In genomic region chr9:37010976-37011375, GRCh38 we compare ENCODE assay signal across 25 cellular contexts. TPM values are rescaled to one million over a fixed set of nuclear protein-coding genes. Genes with fewer than 3 reads are reported as not detected.
DNase-seq lines count a peak whose midpoint lies in the region; ATAC-seq, FAIRE-seq and TF ChIP-seq lines count a peak whose summit lies in the region.
"Had no signal": no experiment of that assay in that cellular context is flagged by ENCODE, and none has a peak within 500 bp of the region (broad histone marks: within the 10 kb centered on the region; RNA-seq: fewer than 3 reads in every experiment).

No MANE protein-coding gene starts in this region.

- H3K27me3 ChIP-seq in Karpas-422 (ENCODE audit: low read length) (no peaks in the 10 kb centered on the region), GM12878 (replicated peaks in 1 of 2; ENCODE audit: control insufficient read depth in 2 of 2, insufficient read depth in 2 of 2, low read length in 1 of 2) (no peaks in the 10 kb centered on the region)

- H3K4me2 ChIP-seq in Karpas-422 (ENCODE audit: low read depth, low read length, poor library complexity, severe bottlenecking) (peak overlapping the region; percentile 54), GM12878 (ENCODE audit: control insufficient read depth, insufficient read depth) (peak overlapping the region; percentile 43)
- H3K4me2 ChIP-seq: GM23338, KMS-11 had no signal

- DNase-seq in GM12864 (ENCODE audit: low read depth), result no peak
- DNase-seq in Karpas-422, result no peak
- DNase-seq in GM12878 (ENCODE audit: low read depth, low spot score), result no peak
- no peak for DNase-seq in stimulated activated naive CD4-positive, alpha-beta T cell treated with Interleukin-2 at 50 U/mL for 16 hours (lab: John Stamatoyannopoulos, UW)
- DNase-seq in HFFc6, result no peak
- no peak for DNase-seq in NCI-H1417 (lab: John Stamatoyannopoulos, UW)
- DNase-seq: C1 segment of cervical spinal cord; CD8-positive, alpha-beta T cell; DMS153; MV-4-11; NCI-H1694 treated with DMSO at 0.1 percent for 48 hours; NCI-H2081 treated with DMSO at 0.1 percent for 48 hours; NCI-H2171 treated with DMSO at 0.1 percent for 48 hours; NCI-H524 treated with DMSO at 0.1 percent for 48 hours; NCI-H82; Right ventricle myocardium superior had no signal

- SMC1A ChIA-PET in GM12878 (lab: Charles Lee; ENCODE audit: uncharacterized antibody, unreplicated experiment), result interaction anchor here (0.9 to 12.3 kb wide), 8 partner anchors 9 to 326 kb away, joined by 3 to 227 read pairs (median 4); no protein-coding TSS in a partner anchor

- POLR2A ChIA-PET in GM12878 (lab: Charles Lee), result interaction anchor here (0.6 to 17.3 kb wide), 8 partner anchors 11 to 392 kb away, joined by 3 to 354 read pairs (median 3); partner anchors contain the start of gene PAX5

- no peaks in the 10 kb centered on the region for H3K9me3 Mint-ChIP-seq in HFFc6
- H3K9me3 Mint-ChIP-seq: CD8-positive, alpha-beta T cell; GM23338; T-helper 1 cell treated with Interleukin-12 subunit alpha and Interleukin-12 subunit beta and Interleukin-4 antibody, amounts not matched to agents 30 μg/mL and 1 μg/mL, for 36 hours had no signal

- in situ Hi-C loops in GM12878 (cut with MboI), result loop anchor here (10.0 kb wide), 1 partner anchor 56 kb away; no protein-coding TSS in a partner anchor

- CTCF ChIA-PET in GM12878 (lab: Yijun Ruan, JAX), result interaction anchor here (0.5 to 9.4 kb wide), 7 partner anchors 11 to 401 kb away, joined by 3 to 140 read pairs (median 6); no protein-coding TSS in a partner anchor

- RAD21 ChIA-PET in GM12878 (lab: Charles Lee; ENCODE audit: unreplicated experiment), result interaction anchor here (0.6 to 4.5 kb wide), 11 partner anchors 11 to 400 kb away, joined by 3 to 45 read pairs (median 4); no protein-coding TSS in a partner anchor

- H3K4me1 Mint-ChIP-seq in HFFc6 (ENCODE audit: low read depth), result no peaks in the 10 kb centered on the region

- no peak for TF ChIP-seq EP300 in GM12878 (IDR thresholded peaks at IDR 0.05; ENCODE audit: borderline replicate concordance in 1 of 2, control insufficient read depth in 1 of 2, low read depth in 2 of 2, low read length in 2 of 2)

- H3K36me3 ChIP-seq in Karpas-422 (ENCODE audit: insufficient read depth, low read length) (peaks cover 63% of the 10 kb centered on the region), GM12878 (ENCODE audit: control insufficient read depth in 2 of 2, insufficient read depth in 2 of 2, low read length in 1 of 2) (peaks cover 36 to 59% of the 10 kb centered on the region in 2 experiments)
- H3K36me3 ChIP-seq: HAP-1 had no signal

- no peak for TF ChIP-seq POLR2A in GM12878 (IDR thresholded peaks at IDR 0.05; ENCODE audit: low read depth, low read length)

- H2AFZ ChIP-seq in Karpas-422 (ENCODE audit: low read length), result no peak overlapping the region
- no peak overlapping the region for H2AFZ ChIP-seq in GM12878 (ENCODE audit: control insufficient read depth, low read depth, low read length)
- H2AFZ ChIP-seq: GM23338 had no signal

- BruUV-seq in GM12878 (replicated peaks; lab: Mats Ljungman, UMichigan), result no TSS peak

- H3K36me3 Mint-ChIP-seq in HFFc6 (ENCODE audit: low read depth), result no peaks in the 10 kb centered on the region
- H3K36me3 Mint-ChIP-seq: CD8-positive, alpha-beta T cell had no signal

- H3K4me1 ChIP-seq in Karpas-422 (ENCODE audit: low read length) (peaks cover 95% of the 10 kb centered on the region), GM12878 (ENCODE audit: control insufficient read depth, insufficient read depth, low read length) (peaks cover 68% of the 10 kb centered on the region)
- H3K4me1 ChIP-seq: HAP-1 had no signal

- H3K79me2 ChIP-seq in Karpas-422 (ENCODE audit: low read length) (peaks cover 75% of the 10 kb centered on the region), GM12878 (ENCODE audit: control insufficient read depth, insufficient read depth, low read length) (peaks cover 75% of the 10 kb centered on the region)

- 0% methylated on average over 2 of the region's 2 CpGs for WGBS in GM12878 (ENCODE audit: insufficient coverage, insufficient replicate concordance, low lambda C conversion rate, missing lambda C conversion rate)

- H3K27ac Mint-ChIP-seq in HFFc6, result no peak overlapping the region
- H3K27ac Mint-ChIP-seq: CD8-positive, alpha-beta T cell; GM23338; T-helper 1 cell treated with Interleukin-12 subunit alpha and Interleukin-12 subunit beta and Interleukin-4 antibody, amounts not matched to agents 30 μg/mL and 1 μg/mL, for 36 hours had no signal

- peaks cover 54% of the 10 kb centered on the region for H3K27me3 Mint-ChIP-seq in HFFc6 (ENCODE audit: insufficient read depth)

- H3K9me3 ChIP-seq in Karpas-422 (ENCODE audit: low read length) (no peaks in the 10 kb centered on the region), GM12878 (replicated peaks; ENCODE audit: control insufficient read depth, insufficient read depth, low read length) (no peaks in the 10 kb centered on the region)
- H3K9me3 ChIP-seq: HAP-1 had no signal

- no peak for FAIRE-seq in GM12878 (lab: Jason Lieb, UNC)
- FAIRE-seq: G401.6 had no signal

- TF ChIP-seq RAD21 in GM12878 (IDR thresholded peaks at IDR 0.05; ENCODE audit: insufficient read depth, low read depth, low read length), result no peak

- peak; percentile 4; the same call in 1 of the 3 replicates for ATAC-seq in GM12878
- ATAC-seq in HG03457 (IDR thresholded peaks at IDR 0.05; ENCODE audit: unreplicated experiment), result no peak
- ATAC-seq: CD8-positive, alpha-beta T cell; GM23338 had no signal

- peaks cover 6% of the 10 kb centered on the region; the same call in 1 of the 2 replicates for H4K20me1 ChIP-seq in Karpas-422 (ENCODE audit: insufficient read depth, low read depth, low read length)
- no peaks in the 10 kb centered on the region for H4K20me1 ChIP-seq in GM12878 (ENCODE audit: control insufficient read depth, insufficient read depth)

- H3K9ac ChIP-seq in Karpas-422 (ENCODE audit: low read length) (peak overlapping the region; percentile 29; the same call in 1 of the 2 replicates), GM12878 (ENCODE audit: control insufficient read depth, insufficient read depth, low read length) (peak overlapping the region; percentile 77)
- H3K9ac ChIP-seq: KMS-11 had no signal

- H3K27ac ChIP-seq in Karpas-422 (ENCODE audit: low read length) (peak overlapping the region; percentile 84), GM12878 (ENCODE audit: control insufficient read depth, insufficient read depth) (peak overlapping the region; percentile 83)
- H3K27ac ChIP-seq: KMS-11 had no signal

- no peak overlapping the region for H3K4me3 Mint-ChIP-seq in HFFc6
- H3K4me3 Mint-ChIP-seq: CD8-positive, alpha-beta T cell; GM23338; T-helper 1 cell treated with Interleukin-12 subunit alpha and Interleukin-12 subunit beta and Interleukin-4 antibody, amounts not matched to agents 30 μg/mL and 1 μg/mL, for 36 hours had no signal

- intact Hi-C loops in GM12878 (cut with micrococcal nuclease; ENCODE audit: unreplicated experiment), result no loop called here

- no peaks in the 10 kb centered on the region for H3K9me2 ChIP-seq in Karpas-422 (replicated peaks; ENCODE audit: insufficient read depth, low read length)

- H3K4me3 ChIP-seq in GM12864 (ENCODE audit: low read depth, low read length), result peak overlapping the region; percentile 7
- peak overlapping the region; percentile 21; the same call in 1 of the 2 replicates for H3K4me3 ChIP-seq in Karpas-422 (ENCODE audit: low read length)
- peak overlapping the region; percentile 61 for H3K4me3 ChIP-seq in GM12878
- H3K4me3 ChIP-seq: GM23338, HAP-1 had no signal

- no peak for TF ChIP-seq CTCF in GM12864 (IDR thresholded peaks at IDR 0.05; ENCODE audit: low read depth, low read length, missing control alignments)
- TF ChIP-seq CTCF in GM12878 (IDR thresholded peaks at IDR 0.05 in 2 of 3, conservative IDR thresholded peaks at IDR 0.05 in 1 of 3; ENCODE audit: control insufficient read depth in 2 of 3, extremely low read depth in 1 of 3, insufficient read depth in 1 of 3, low read depth in 3 of 3, low read length in 3 of 3), result no peak
- TF ChIP-seq CTCF in HFFc6 (IDR thresholded peaks at IDR 0.05), result no peak

TF ChIP-seq in GM12878, 131 proteins besides CTCF, POLR2A, EP300 and RAD21:
- TF ChIP-seq SMAD1 (IDR thresholded peaks at IDR 0.05; ENCODE audit: low read depth, partially characterized antibody) (no peak), SPI1 (IDR thresholded peaks at IDR 0.05; ENCODE audit: borderline replicate concordance, insufficient read depth, low read depth, low read length) (peak; percentile 37; the same call in 1 of the 2 replicates), SREBF1 (IDR thresholded peaks at IDR 0.05; ENCODE audit: low read length) (no peak)

RNA-seq across cellular contexts. Expression of gene PAX5, which starts 23.1 kb away (rescaled TPM):
- total RNA-seq in Karpas-422 (2014; rRNA removed; shearing (Covaris generic); ENCODE audit: low replicate concordance), result 88.9 and 93.3 TPM in 2 replicates
- 196 and 209 TPM in 2 replicates for total RNA-seq in GM12878 (2013; cell fraction: nucleolus; rRNA removed)
- total RNA-seq in GM12878 (2014; rRNA removed) (45.7 and 45.9 TPM in 2 replicates), GM12878 (2014; rRNA removed; fragmentation: Illumina TruSeq; extraction: Trizol) (27.3 and 28.1 TPM in 2 replicates), GM12878 (2021) (118 and 123 TPM in 2 replicates)
- 24.5 TPM for polyA plus RNA-seq in GM12878 (2011; ENCODE audit: low read depth)
- polyA plus RNA-seq in GM12878 (2011; rRNA removed) (12.7 and 23.6 TPM in 2 replicates), GM12878 (2014; fragmentation: Illumina TruSeq; extraction: Trizol) (29.9 and 48.1 TPM in 2 replicates), GM12878 (2014; fragmentation: Nextera tagmentation; extraction: Ambion mirVana) (1 to 10 TPM; 2.2 to 2.4 TPM), GM12878 (2014; rRNA removed) (36.8 and 44.5 TPM in 2 replicates), GM12878 (2016; fragmentation: Nextera tagmentation; extraction: Ambion mirVana) (10 to 100 TPM; 31.2 to 32.6 TPM)
- polyA plus RNA-seq in GM12878 (2011; cell fraction: cytosol; rRNA removed), result 26.7 and 29.9 TPM in 2 replicates
- 57.1 and 80.5 TPM in 2 replicates for polyA plus RNA-seq in GM12878 (2011; cell fraction: nucleus; rRNA removed)
- 41.7 and 47.1 TPM in 2 replicates for polyA plus RNA-seq in GM12878 (2012)
- 57.6 and 59.1 TPM in 2 replicates for polyA minus RNA-seq in GM12878 (2011; rRNA and poly(A)+ RNA removed)
- polyA minus RNA-seq in GM12878 (2011; cell fraction: cytosol; rRNA and poly(A)+ RNA removed), result 23.0 and 30.2 TPM in 2 replicates
- 66.4 and 122 TPM in 2 replicates for polyA minus RNA-seq in GM12878 (2011; cell fraction: nucleus; rRNA and poly(A)+ RNA removed)
- total RNA-seq in HFFc6 (2021; fragmentation: NEBNext Ultra II Directional; extraction: Animal tissue kit (Norgen Biotek cat#: 25700)), result not detected
- total RNA-seq: HT1080, M059J, Right ventricle myocardium superior, SK-MEL-5 had no signal

Comparison
In these comparisons a context has a peak if more than half of its experiments do, and no peak if none do; other contexts are left out.
1. H3K4me3 ChIP-seq: peak in every context shown above with its lines; median percentile 61 in GM12878; 21 in Karpas-422; 7 in GM12864.
2. RNA of gene PAX5, which starts 23.1 kb away (total RNA-seq): 88.9 to 93.3 TPM in Karpas-422 and 27.3 to 209 TPM in GM12878; not detected in HFFc6; every median in the first group is over 10 times any median in the second.